ENCODE assay signal across 12 cellular contexts in genomic region chr12:122862110-122862634, GRCh38. TPM values are rescaled to one million over a fixed set of nuclear protein-coding genes. Genes with fewer than 3 reads are reported as not detected.
DNase-seq lines count a peak whose midpoint lies in the region; ATAC-seq, FAIRE-seq and TF ChIP-seq lines count a peak whose summit lies in the region.
"Had no signal": no experiment of that assay in that cellular context is flagged by ENCODE, and none has a peak within 500 bp of the region (broad histone marks: within the 10 kb centered on the region; RNA-seq: fewer than 3 reads in every experiment).

No MANE protein-coding gene starts in this region.

- no peaks in the 10 kb centered on the region for H3K9me2 ChIP-seq in hepatocyte (replicated peaks; ENCODE audit: insufficient read depth)

- no peak for DNase-seq in GM12878 (ENCODE audit: low read depth, low spot score)
- no peak for DNase-seq in hepatocyte (ENCODE audit: low spot score)
- peak; percentile 56 for DNase-seq in sigmoid colon
- DNase-seq in ecto neural progenitor cell (ENCODE audit: low spot score), result no peak
- no peak for DNase-seq in KBM-7
- DNase-seq: activated naive CD4-positive, alpha-beta T cell treated with anti-CD3 and anti-CD28 coated beads, Interleukin-2, amount 10 ng/mL, durations not matched to agents 7 days and 5 days; T-helper 9 cell had no signal

- H3K36me3 ChIP-seq in BLaER1 (peaks cover 65% of the 10 kb centered on the region), GM12878 (ENCODE audit: control insufficient read depth in 2 of 2, insufficient read depth in 2 of 2, low read length in 1 of 2) (peaks cover 2 to 16% of the 10 kb centered on the region in 2 experiments; a peak in 2 of 4 replicates), hepatocyte (replicated peaks; ENCODE audit: insufficient read depth, low read depth) (no peaks in the 10 kb centered on the region), sigmoid colon (peaks cover 0 to 15% (median 4%) of the 10 kb centered on the region in 4 donors)

- WGBS in GM12878 (ENCODE audit: insufficient coverage, insufficient replicate concordance, low lambda C conversion rate, missing lambda C conversion rate), result 73% methylated on average over 20 of the region's 20 CpGs
- WGBS in hepatocyte (ENCODE audit: low lambda C conversion rate, missing lambda C conversion rate), result 96% methylated on average over 15 of the region's 20 CpGs
- WGBS in sigmoid colon, 2 donors, result 50 to 66% methylated on average over 20 of the region's 20 CpGs

- TF ChIP-seq CTCF in GM12878 (IDR thresholded peaks at IDR 0.05 in 2 of 3, conservative IDR thresholded peaks at IDR 0.05 in 1 of 3; ENCODE audit: control insufficient read depth in 2 of 3, extremely low read depth in 1 of 3, insufficient read depth in 1 of 3, low read depth in 3 of 3, low read length in 3 of 3) (no peak), hepatocyte (IDR thresholded peaks at IDR 0.05; ENCODE audit: poor library complexity) (no peak), sigmoid colon (IDR thresholded peaks at IDR 0.05) (no peak)

- H3K79me2 ChIP-seq in GM12878 (ENCODE audit: control insufficient read depth, insufficient read depth, low read length) (no peaks in the 10 kb centered on the region), hepatocyte (no peaks in the 10 kb centered on the region)

- TSS peak; percentile 64 for BruUV-seq in GM12878 (replicated peaks; lab: Mats Ljungman, UMichigan)

- TF ChIP-seq RAD21 in GM12878 (IDR thresholded peaks at IDR 0.05; ENCODE audit: insufficient read depth, low read depth, low read length), result no peak

- no peak for FAIRE-seq in GM12878 (lab: Jason Lieb, UNC)
- FAIRE-seq: colon had no signal

- H3K4me1 ChIP-seq in BLaER1, result peaks cover 83% of the 10 kb centered on the region
- no peaks in the 10 kb centered on the region for H3K4me1 ChIP-seq in GM12878 (ENCODE audit: control insufficient read depth, insufficient read depth, low read length)
- peaks cover 12% of the 10 kb centered on the region for H3K4me1 ChIP-seq in hepatocyte (ENCODE audit: insufficient read depth)
- H3K4me1 ChIP-seq in sigmoid colon, result peaks cover 0 to 10% (median 8%) of the 10 kb centered on the region in 4 donors

- no peak for ATAC-seq in GM12878
- no peak for ATAC-seq in GM18498 (IDR thresholded peaks at IDR 0.05; ENCODE audit: unreplicated experiment)
- ATAC-seq in GM18858 (IDR thresholded peaks at IDR 0.05; ENCODE audit: unreplicated experiment), result no peak

- in situ Hi-C loops in GM12878 (cut with MboI) (loop anchor here (25.0 kb wide), 1 partner anchor 375 kb away; the partner anchor contains the start of genes MPHOSPH9 and MTRFR), KBM-7 (cut with MboI; ENCODE audit: low pct_unique_long_range_greater_than_20kb, low sequenced_read_pairs) (loop anchor here (25.0 kb wide), 1 partner anchor 375 kb away; the partner anchor contains the start of genes MPHOSPH9 and MTRFR)

- CTCF ChIA-PET in GM12878 (lab: Yijun Ruan, JAX), result interaction anchor here (1.8 to 7.4 kb wide), 10 partner anchors 9 to 224 kb away, joined by 5 to 127 read pairs (median 13); no protein-coding TSS in a partner anchor

- H3K9ac ChIP-seq in BLaER1, result peak overlapping the region; percentile 32; the same call in 1 of the 2 replicates
- H3K9ac ChIP-seq in GM12878 (ENCODE audit: control insufficient read depth, insufficient read depth, low read length), result no peak overlapping the region

- TF ChIP-seq EP300 in GM12878 (IDR thresholded peaks at IDR 0.05; ENCODE audit: borderline replicate concordance in 1 of 2, control insufficient read depth in 1 of 2, low read depth in 2 of 2, low read length in 2 of 2) (no peak), sigmoid colon (IDR thresholded peaks at IDR 0.05) (no peak)

- intact Hi-C loops in GM12878 (cut with micrococcal nuclease; ENCODE audit: unreplicated experiment), result no loop called here
- intact Hi-C loops in sigmoid colon (cut with DNase I), result no loop called here

- SMC1A ChIA-PET in GM12878 (lab: Charles Lee; ENCODE audit: uncharacterized antibody, unreplicated experiment), result interaction anchor here (1.0 to 8.4 kb wide), 8 partner anchors 9 to 376 kb away, joined by 4 to 100 read pairs (median 7); no protein-coding TSS in a partner anchor

- POLR2A ChIA-PET in GM12878 (lab: Charles Lee), result no interaction called here

- H3K9me3 ChIP-seq in BLaER1 (no peaks in the 10 kb centered on the region), GM12878 (replicated peaks; ENCODE audit: control insufficient read depth, insufficient read depth, low read length) (no peaks in the 10 kb centered on the region), hepatocyte (ENCODE audit: low read depth) (no peaks in the 10 kb centered on the region), sigmoid colon (no peaks in the 10 kb centered on the region)

- H2AFZ ChIP-seq in GM12878 (ENCODE audit: control insufficient read depth, low read depth, low read length) (no peak overlapping the region), hepatocyte (no peak overlapping the region)

- TF ChIP-seq POLR2A in GM12878 (IDR thresholded peaks at IDR 0.05; ENCODE audit: low read depth, low read length), result no peak
- no peak for TF ChIP-seq POLR2A in sigmoid colon (IDR thresholded peaks at IDR 0.05)

- no peak overlapping the region for H3K4me3 ChIP-seq in BLaER1
- no peak overlapping the region for H3K4me3 ChIP-seq in GM12878
- H3K4me3 ChIP-seq in hepatocyte, result no peak overlapping the region
- H3K4me3 ChIP-seq in sigmoid colon, result no peak overlapping the region
- H3K4me3 ChIP-seq: lung had no signal

- peaks cover 86% of the 10 kb centered on the region for H4K20me1 ChIP-seq in BLaER1
- no peaks in the 10 kb centered on the region for H4K20me1 ChIP-seq in GM12878 (ENCODE audit: control insufficient read depth, insufficient read depth)
- no peaks in the 10 kb centered on the region for H4K20me1 ChIP-seq in hepatocyte (ENCODE audit: insufficient read depth, poor library complexity, severe bottlenecking)

- RAD21 ChIA-PET in GM12878 (lab: Charles Lee; ENCODE audit: unreplicated experiment), result interaction anchor here (1.0 to 6.9 kb wide), 7 partner anchors 19 to 376 kb away, joined by 3 to 72 read pairs (median 8); partner anchors contain the start of gene ABCB9

- no peaks in the 10 kb centered on the region for H3K27me3 ChIP-seq in BLaER1
- no peaks in the 10 kb centered on the region for H3K27me3 ChIP-seq in GM12878 (replicated peaks in 1 of 2; ENCODE audit: control insufficient read depth in 2 of 2, insufficient read depth in 2 of 2, low read length in 1 of 2)
- H3K27me3 ChIP-seq in hepatocyte, result no peaks in the 10 kb centered on the region
- H3K27me3 ChIP-seq in sigmoid colon, result no peaks in the 10 kb centered on the region

- peak overlapping the region; percentile 77 for H3K27ac ChIP-seq in BLaER1
- H3K27ac ChIP-seq in GM12878 (ENCODE audit: control insufficient read depth, insufficient read depth), result no peak overlapping the region
- peak overlapping the region; percentile 87 for H3K27ac ChIP-seq in hepatocyte
- peak overlapping the region in 2 of 4 donors; percentile 17 to 64 for H3K27ac ChIP-seq in sigmoid colon

- H3K4me2 ChIP-seq in BLaER1, result peak overlapping the region; percentile 91
- no peak overlapping the region for H3K4me2 ChIP-seq in GM12878 (ENCODE audit: control insufficient read depth, insufficient read depth)
- H3K4me2 ChIP-seq in hepatocyte, result no peak overlapping the region

TF ChIP-seq in GM12878, 131 proteins besides CTCF, POLR2A, EP300 and RAD21 (continues in another document):
- TF ChIP-seq IKZF2 (IDR thresholded peaks at IDR 0.05), result no peak
- no peak for TF ChIP-seq LARP7 (IDR thresholded peaks at IDR 0.05)

RNA-seq across cellular contexts. Expression of gene HIP1R, which starts 26.9 kb away (rescaled TPM):
- total RNA-seq in GM12878 (2013; cell fraction: nucleolus; rRNA removed), result 18.6 and 21.9 TPM in 2 replicates
- total RNA-seq in GM12878 (2014; rRNA removed), result 23.3 and 27.7 TPM in 2 replicates
- 6.9 and 10.2 TPM in 2 replicates for total RNA-seq in GM12878 (2014; rRNA removed; fragmentation: Illumina TruSeq; extraction: Trizol)
- total RNA-seq in GM12878 (2021), result 20.7 and 21.7 TPM in 2 replicates
- 3.2 TPM for polyA plus RNA-seq in GM12878 (2011; ENCODE audit: low read depth)
- 1.1 and 1.6 TPM in 2 replicates for polyA plus RNA-seq in GM12878 (2011; rRNA removed)
- 1.1 and 3.2 TPM in 2 replicates for polyA plus RNA-seq in GM12878 (2011; cell fraction: cytosol; rRNA removed)
- polyA plus RNA-seq in GM12878 (2011; cell fraction: nucleus; rRNA removed), result 17.7 and 27.4 TPM in 2 replicates
- 5.7 and 6.6 TPM in 2 replicates for polyA plus RNA-seq in GM12878 (2012)
- 3.4 and 10.4 TPM in 2 replicates for polyA plus RNA-seq in GM12878 (2014; fragmentation: Illumina TruSeq; extraction: Trizol)
- under 1 TPM; 0.18 to 0.35 TPM for polyA plus RNA-seq in GM12878 (2014; fragmentation: Nextera tagmentation; extraction: Ambion mirVana)
- 19.9 and 20.8 TPM in 2 replicates for polyA plus RNA-seq in GM12878 (2014; rRNA removed)
- 10 to 100 TPM; 12.9 to 14.4 TPM for polyA plus RNA-seq in GM12878 (2016; fragmentation: Nextera tagmentation; extraction: Ambion mirVana)
- polyA minus RNA-seq in GM12878 (2011; rRNA and poly(A)+ RNA removed), result 1.9 and 5.3 TPM in 2 replicates
- 1.1 and 1.2 TPM in 2 replicates for polyA minus RNA-seq in GM12878 (2011; cell fraction: cytosol; rRNA and poly(A)+ RNA removed)
- polyA minus RNA-seq in GM12878 (2011; cell fraction: nucleus; rRNA and poly(A)+ RNA removed), result 3.9 and 4.6 TPM in 2 replicates
- 36.0 and 44.3 TPM in 2 replicates for total RNA-seq in hepatocyte
- polyA plus RNA-seq in hepatocyte, result 31.8 and 33.1 TPM in 2 replicates
- total RNA-seq in sigmoid colon, result 10 to 100 TPM in 1 of 4 donors, 1 to 10 TPM in 3; 4.2 to 15.2 (median 5.5) TPM
- 10 to 100 TPM; 21.5 to 77.4 (median 24.6) TPM for polyA plus RNA-seq in sigmoid colon

RNA-seq across cellular contexts. Expression of gene VPS37B, which starts 33.8 kb away (rescaled TPM):
- total RNA-seq in GM12878 (2013; cell fraction: nucleolus; rRNA removed), result 54.9 and 58.5 TPM in 2 replicates
- total RNA-seq in GM12878 (2014; rRNA removed) (47.5 and 53.3 TPM in 2 replicates), GM12878 (2014; rRNA removed; fragmentation: Illumina TruSeq; extraction: Trizol) (22.3 and 26.5 TPM in 2 replicates), GM12878 (2021) (68.6 and 68.7 TPM in 2 replicates), hepatocyte (23.5 and 24.7 TPM in 2 replicates), sigmoid colon (10 to 100 TPM in 3 of 4 donors, 1 to 10 TPM in 1; 8.6 to 17.2 (median 15.3) TPM)
- 7.5 TPM for polyA plus RNA-seq in GM12878 (2011; ENCODE audit: low read depth)
- polyA plus RNA-seq in GM12878 (2011; rRNA removed) (11.7 and 13.0 TPM in 2 replicates), GM12878 (2014; fragmentation: Illumina TruSeq; extraction: Trizol) (20.1 and 29.5 TPM in 2 replicates), GM12878 (2014; fragmentation: Nextera tagmentation; extraction: Ambion mirVana) (1 to 10 TPM in 1 of 2 experiments, under 1 TPM in 1; 0.66 to 1.7 TPM), GM12878 (2014; rRNA removed) (54.0 and 63.8 TPM in 2 replicates), GM12878 (2016; fragmentation: Nextera tagmentation; extraction: Ambion mirVana) (10 to 100 TPM; 49.7 to 52.6 TPM), hepatocyte (29.0 and 35.3 TPM in 2 replicates), sigmoid colon (10 to 100 TPM; 53.2 to 64.7 (median 54.1) TPM)
- polyA plus RNA-seq in GM12878 (2011; cell fraction: cytosol; rRNA removed), result 22.7 and 26.9 TPM in 2 replicates
- polyA plus RNA-seq in GM12878 (2011; cell fraction: nucleus; rRNA removed), result 24.3 and 28.7 TPM in 2 replicates
- polyA plus RNA-seq in GM12878 (2012), result 18.5 and 21.4 TPM in 2 replicates
- polyA minus RNA-seq in GM12878 (2011; rRNA and poly(A)+ RNA removed), result 10.7 and 17.4 TPM in 2 replicates
- polyA minus RNA-seq in GM12878 (2011; cell fraction: cytosol; rRNA and poly(A)+ RNA removed), result 11.3 and 11.4 TPM in 2 replicates
- 8.9 and 18.9 TPM in 2 replicates for polyA minus RNA-seq in GM12878 (2011; cell fraction: nucleus; rRNA and poly(A)+ RNA removed)
